ENCODE assay signal across 11 cellular contexts in genomic region chrX:71909956-71910355, GRCh38. TPM values are rescaled to one million over a fixed set of nuclear protein-coding genes. Genes with fewer than 3 reads are reported as not detected.
DNase-seq lines count a peak whose midpoint lies in the region; ATAC-seq, FAIRE-seq and TF ChIP-seq lines count a peak whose summit lies in the region.
"Had no signal": no experiment of that assay in that cellular context is flagged by ENCODE, and none has a peak within 500 bp of the region (broad histone marks: within the 10 kb centered on the region; RNA-seq: fewer than 3 reads in every experiment).

No MANE protein-coding gene starts in this region.

- WGBS in K562 (ENCODE audit: insufficient coverage, low coverage, missing lambda C conversion rate): 10% methylated on average over 8 of the region's 8 CpGs
- WGBS in testis, 2 donors: 44 to 47% methylated on average over 5 to 7 of the region's 8 CpGs

- TF ChIP-seq EP300 in K562 (IDR thresholded peaks at IDR 0.05; ENCODE audit: low read length): no peak

- POLR2A ChIA-PET in K562 (lab: Yijun Ruan, JAX): no interaction called here

- no peak for TF ChIP-seq RAD21 in K562 (CRISPR knock-in tag; conservative IDR thresholded peaks at IDR 0.05 in 1 of 2, IDR thresholded peaks at IDR 0.05 in 1 of 2)

- intact Hi-C loops in activated naive CD4-positive, alpha-beta T cell treated with anti-CD3 and anti-CD28 coated beads for 36 hours (cut with micrococcal nuclease): loop anchor here (1.0 kb wide), 2 partner anchors 108 to 216 kb away; no protein-coding TSS in a partner anchor
- intact Hi-C loops in K562 (cut with micrococcal nuclease) (no loop called here), testis (cut with DNase I; ENCODE audit: low total_unique reads) (no loop called here)

- ATAC-seq in K562 (peak; percentile 59; the same call in 2 of the 3 replicates), GM19023 (IDR thresholded peaks at IDR 0.05; ENCODE audit: unreplicated experiment) (no peak)

- CTCF ChIA-PET in activated naive CD4-positive, alpha-beta T cell treated with anti-CD3 and anti-CD28 coated beads for 36 hours (lab: Charles Lee): interaction anchor here (1.7 kb wide), 1 partner anchor 112 kb away, joined by 3 read pairs; no protein-coding TSS in a partner anchor
- CTCF ChIA-PET in K562 (lab: Yijun Ruan, JAX; ENCODE audit: low intra/inter-chr PET ratio): no interaction called here

- no peak overlapping the region for H2AFZ ChIP-seq in K562 (ENCODE audit: low read depth, low read length)

- H3K4me2 ChIP-seq in K562 (ENCODE audit: insufficient read depth, low read length): no peak overlapping the region

- H3K9ac ChIP-seq in K562 (ENCODE audit: insufficient read depth in 1 of 2, low read depth in 2 of 2, low read length in 2 of 2): no peak overlapping the region

- H3K27me3 Mint-ChIP-seq in activated naive CD4-positive, alpha-beta T cell treated with anti-CD3 and anti-CD28 coated beads for 36 hours (ENCODE audit: low read depth): peaks cover 35% of the 10 kb centered on the region

- H3K27ac Mint-ChIP-seq in activated naive CD4-positive, alpha-beta T cell treated with anti-CD3 and anti-CD28 coated beads for 36 hours: no peak overlapping the region

- H3K4me1 Mint-ChIP-seq in activated naive CD4-positive, alpha-beta T cell treated with anti-CD3 and anti-CD28 coated beads for 36 hours (ENCODE audit: low read depth): peaks cover 2% of the 10 kb centered on the region

- TF ChIP-seq CTCF in K562 (IDR thresholded peaks at IDR 0.05 in 2 of 3, conservative IDR thresholded peaks at IDR 0.05 in 1 of 3; ENCODE audit: insufficient read depth in 2 of 3, low read depth in 1 of 3, low read length in 3 of 3): 0 out of 6 replicates have a peak, but pooled peaks of 2 of the 3 experiments have one; percentile 5 to 28
- no peak for TF ChIP-seq CTCF in testis (IDR thresholded peaks at IDR 0.05)

- in situ Hi-C loops in K562 (cut with MboI): no loop called here

- H3K4me3 ChIP-seq in K562: no peak overlapping the region
- no peak overlapping the region for H3K4me3 ChIP-seq in testis

- H3K36me3 Mint-ChIP-seq in activated naive CD4-positive, alpha-beta T cell treated with anti-CD3 and anti-CD28 coated beads for 36 hours (ENCODE audit: low read depth): no peaks in the 10 kb centered on the region

- H3K9me3 Mint-ChIP-seq in activated naive CD4-positive, alpha-beta T cell treated with anti-CD3 and anti-CD28 coated beads for 36 hours: no peaks in the 10 kb centered on the region

- H3K4me1 ChIP-seq in K562 (replicated peaks in 1 of 2; ENCODE audit: control insufficient read depth in 2 of 2, insufficient read depth in 2 of 2, low read length in 2 of 2): peaks cover 0 to 12% of the 10 kb centered on the region in 2 experiments; a peak in 1 of 5 replicates
- no peaks in the 10 kb centered on the region for H3K4me1 ChIP-seq in testis

- no peaks in the 10 kb centered on the region for H3K79me2 ChIP-seq in K562 (ENCODE audit: control insufficient read depth, insufficient read depth, low read length)

- no peak for DNase-seq in activated naive CD4-positive, alpha-beta T cell treated with anti-CD3 and anti-CD28 coated beads for 36 hours
- DNase-seq in activated naive CD4-positive, alpha-beta T cell treated with anti-CD3 and anti-CD28 coated beads, Interleukin-2, amount 50 U/mL, for 16 hours: no peak
- DNase-seq in K562 (ENCODE audit: extremely low read depth in 1 of 4, low spot score in 3 of 4) (no peak), iPS-NIHi7 (ENCODE audit: extremely low spot score) (peak; percentile 62), testis (peak; percentile 21), NCI-H2196 treated with DMSO at 0.1 percent for 48 hours (lab: John Stamatoyannopoulos, UW; ENCODE audit: unreplicated experiment) (no peak)
- DNase-seq in NK-92 treated with Interleukin-12 subunit alpha and Interleukin-12 subunit beta, amount 100 ng/mL, for 24 hours (lab: John Stamatoyannopoulos, UW): no peak
- DNase-seq: NCI-H446, occipital lobe had no signal

- H3K4me3 Mint-ChIP-seq in activated naive CD4-positive, alpha-beta T cell treated with anti-CD3 and anti-CD28 coated beads for 36 hours: peak overlapping the region; percentile 55

- no peak for TF ChIP-seq POLR2A in K562 (conservative IDR thresholded peaks at IDR 0.05)
- no peak for TF ChIP-seq POLR2A in testis (IDR thresholded peaks at IDR 0.05)

- H3K27ac ChIP-seq in K562 (ENCODE audit: extremely low read depth, low read depth, low read length) (no peak overlapping the region), testis (no peak overlapping the region)
- H3K27ac ChIP-seq: HL-60 had no signal

- no peaks in the 10 kb centered on the region for H4K20me1 ChIP-seq in K562 (replicated peaks; ENCODE audit: control insufficient read depth, insufficient read depth, low read length)

- H3K27me3 ChIP-seq in K562 (ENCODE audit: control insufficient read depth in 2 of 2, insufficient read depth in 2 of 2, low read length in 2 of 2): peaks cover 0 to 22% of the 10 kb centered on the region in 2 experiments; a peak in 2 of 5 replicates
- H3K27me3 ChIP-seq in testis: no peaks in the 10 kb centered on the region

- H3K9me3 ChIP-seq in K562 (replicated peaks; ENCODE audit: control insufficient read depth, insufficient read depth, low read depth, low read length) (no peaks in the 10 kb centered on the region), testis (no peaks in the 10 kb centered on the region)

- no peaks in the 10 kb centered on the region for H3K9me1 ChIP-seq in K562 (ENCODE audit: control insufficient read depth, insufficient read depth, low read length)

- H3K36me3 ChIP-seq in K562 (ENCODE audit: control insufficient read depth, insufficient read depth, low read length) (no peaks in the 10 kb centered on the region), testis (ENCODE audit: low read depth, missing control alignments) (no peaks in the 10 kb centered on the region)

- no peak for FAIRE-seq in K562 (lab: Jason Lieb, UNC)

- BruUV-seq in K562 (replicated peaks; lab: Mats Ljungman, UMichigan): no TSS peak

TF ChIP-seq in K562, 482 proteins besides CTCF, POLR2A, EP300 and RAD21:
- TF ChIP-seq MEF2D (tag; conservative IDR thresholded peaks at IDR 0.05; ENCODE audit: low read depth) (no peak), ZNF431 (CRISPR knock-in tag; IDR thresholded peaks at IDR 0.05) (no peak)
TF ChIP-seq in K562: peak in this region for 0.

RNA-seq across cellular contexts. Expression of gene NHSL2, which starts 0.7 kb away (rescaled TPM):
- total RNA-seq in activated naive CD4-positive, alpha-beta T cell treated with anti-CD3 and anti-CD28 coated beads for 36 hours: under 1 TPM; 0.10 to 0.41 TPM
- not detected in 2 replicates for total RNA-seq in K562 (2011; cell fraction: chromatin; rRNA removed; ENCODE audit: low replicate concordance)
- total RNA-seq in K562 (2011; cell fraction: nucleolus; rRNA removed): not detected in 2 replicates
- not detected in 2 replicates for total RNA-seq in K562 (2011; cell fraction: nucleoplasm; rRNA removed)
- total RNA-seq in K562 (2014; rRNA removed) (not detected in 2 replicates), K562 (2014; rRNA removed; fragmentation: Illumina TruSeq; extraction: Trizol) (not detected in 2 replicates), K562 (2015; rRNA removed; fragmentation: Illumina TruSeq; extraction: Trizol) (not detected in 2 replicates), K562 (2021) (0.02 and 0.04 TPM in 2 replicates), testis (10 to 100 TPM; 32.5 to 33.1 TPM)
- polyA plus RNA-seq in K562 (2011; rRNA removed) (0.03 TPM in 1 of 2 replicates, not detected in the other), K562 (2014; fragmentation: Illumina TruSeq; extraction: Trizol) (not detected in 2 replicates), K562 (2014; fragmentation: Nextera tagmentation; extraction: Ambion mirVana) (not detected), K562 (2014; rRNA removed) (0.01 TPM in 1 of 2 replicates, not detected in the other), testis (ENCODE audit: insufficient read depth, low read depth, low replicate concordance) (9.5 TPM)
- not detected in 2 replicates for polyA plus RNA-seq in K562 (2011; cell fraction: cytosol; rRNA removed)
- polyA plus RNA-seq in K562 (2011; cell fraction: nucleus; rRNA removed): not detected in 2 replicates
- polyA plus RNA-seq in K562 (2012): 0.01 TPM in 1 of 2 replicates, not detected in the other
- polyA minus RNA-seq in K562 (2011; rRNA and poly(A)+ RNA removed): not detected in 2 replicates
- not detected in 2 replicates for polyA minus RNA-seq in K562 (2011; cell fraction: cytosol; rRNA and poly(A)+ RNA removed)
- not detected in 2 replicates for polyA minus RNA-seq in K562 (2011; cell fraction: nucleus; rRNA and poly(A)+ RNA removed)

Comparison
In these comparisons a context has a peak if more than half of its experiments do, and no peak if none do; other contexts are left out.
1. DNase-seq: peak in iPS-NIHi7 (single experiment) and testis (single experiment); none in activated naive CD4-positive, alpha-beta T cell treated with anti-CD3 and anti-CD28 coated beads for 36 hours (single experiment), activated naive CD4-positive, alpha-beta T cell treated with anti-CD3 and anti-CD28 coated beads, Interleukin-2, amount 50 U/mL, for 16 hours (single experiment), K562 (0 of 4), NCI-H2196 treated with DMSO at 0.1 percent for 48 hours (single experiment) and NK-92 treated with Interleukin-12 subunit alpha and Interleukin-12 subunit beta, amount 100 ng/mL, for 24 hours (single experiment).
2. CTCF ChIP-seq: peak in K562 (2 of 3); none in testis (0 of 3).
3. RNA of gene NHSL2, which starts 0.7 kb away (total RNA-seq): 32.5 to 33.1 TPM in testis; 0.10 to 0.41 TPM in activated naive CD4-positive, alpha-beta T cell treated with anti-CD3 and anti-CD28 coated beads for 36 hours and 0.02 to 0.04 TPM in K562; every median in the first group is over 10 times any median in the second.